Comparison of ENCODE assay signal across 3 cellular contexts in the genomic region with DNA sequence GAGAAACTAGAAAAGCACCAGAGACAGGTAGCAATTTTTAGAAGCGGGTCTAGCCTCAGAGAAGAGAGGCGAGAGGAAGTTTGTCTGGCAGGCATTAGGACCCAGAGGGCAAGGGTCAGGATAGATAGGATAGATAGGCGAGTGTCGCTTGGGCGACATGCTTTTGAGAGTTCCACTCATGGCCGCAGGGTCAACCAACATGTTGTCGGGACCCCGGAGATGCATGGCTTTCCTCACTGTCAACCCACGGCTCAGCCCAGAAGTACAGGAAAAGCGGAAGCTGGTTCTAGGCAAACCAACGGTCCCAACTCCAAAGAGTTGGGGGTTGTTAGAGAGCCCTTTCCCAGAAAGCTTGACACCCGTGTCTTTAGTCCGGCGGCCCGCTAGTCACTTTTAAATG. TPM values are rescaled to one million over a fixed set of nuclear protein-coding genes. Genes with fewer than 3 reads are reported as not detected.
"Had no signal": no experiment of that assay in that cellular context is flagged by ENCODE, and none has a peak within 500 bp of the region (broad histone marks: within the 10 kb centered on the region; RNA-seq: fewer than 3 reads in every experiment).

No MANE protein-coding gene starts in this region.

RNA-seq across cellular contexts. Expression of gene TNN, which starts 38.9 kb away (rescaled TPM):
- total RNA-seq: GM23248, H4, HFFc6 had no signal
- polyA plus RNA-seq: GM23248 had no signal
